In genomic region chr6:35532141-35532540, GRCh38 we compare ENCODE assay signal across 22 cellular contexts.
"Had no signal": no experiment of that assay in that cellular context is flagged by ENCODE, and none has a peak within 500 bp of the region (broad histone marks: within the 10 kb centered on the region; RNA-seq: fewer than 3 reads in every experiment).

No MANE protein-coding gene starts in this region.

- H3K27ac ChIP-seq: colonic mucosa, epithelial cell of prostate, esophagus squamous epithelium, gastrocnemius medialis, heart right ventricle, left lung, lower lobe of right lung had no signal

- H3K27me3 ChIP-seq: colonic mucosa, gastrocnemius medialis, left lung had no signal

- H3K4me3 ChIP-seq: colonic mucosa, esophagus squamous epithelium, gastrocnemius medialis, heart right ventricle, left lung, lower lobe of right lung, mucosa of descending colon had no signal

- DNase-seq: colonic mucosa; cortex of kidney; effector CD8-positive, alpha-beta T cell; effector memory CD8-positive, alpha-beta T cell; endodermal cell; erythroblast; esophagus squamous epithelium; foreskin fibroblast; foreskin melanocyte; gastrocnemius medialis; glutamatergic neuron; head of caudate nucleus; heart right ventricle; hippocampal formation; left cardiac atrium; left lung; left ventricle myocardium superior; lower lobe of right lung; mesenchymal stem cell; mucosa of descending colon; naive B cell had no signal

- H3K36me3 ChIP-seq: colonic mucosa, esophagus squamous epithelium, gastrocnemius medialis, heart right ventricle, left lung, lower lobe of right lung had no signal

- H3K9me3 ChIP-seq: colonic mucosa, esophagus squamous epithelium, gastrocnemius medialis, heart right ventricle, left lung, lower lobe of right lung, mucosa of descending colon had no signal
